12 cellular contexts compared by ENCODE assay signal in the genomic region with DNA sequence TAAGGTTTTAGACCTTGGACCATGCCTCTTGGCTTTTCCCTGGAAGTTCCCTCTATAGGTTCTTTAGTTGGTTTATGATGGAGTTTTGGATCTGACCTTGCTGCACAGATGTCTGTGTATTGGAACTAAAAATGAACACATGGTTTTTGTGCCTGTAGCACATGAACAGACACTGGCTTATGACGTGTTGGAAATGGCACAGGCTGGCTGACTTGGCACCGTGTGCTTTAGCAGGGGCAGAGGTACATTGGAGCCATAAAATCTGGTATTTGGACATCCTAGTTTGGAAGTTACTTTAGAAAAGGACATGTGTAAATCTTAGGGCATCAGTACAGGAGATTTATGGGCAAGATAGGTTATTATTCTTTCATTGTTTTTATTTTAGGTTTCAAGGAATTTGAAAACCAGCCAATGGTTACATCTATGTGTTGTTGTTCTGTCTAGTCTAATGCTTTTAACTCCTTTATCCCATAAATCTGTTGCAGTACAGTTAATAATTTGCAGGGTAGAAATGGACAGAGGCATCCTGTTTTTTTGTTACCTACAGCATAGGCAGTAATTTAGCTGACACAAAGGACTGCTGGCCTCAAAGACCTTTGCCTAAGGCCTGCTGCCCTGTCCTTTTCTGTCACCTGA. TPM values are rescaled to one million over a fixed set of nuclear protein-coding genes. Genes with fewer than 3 reads are reported as not detected.
DNase-seq lines count a peak whose midpoint lies in the region; ATAC-seq and TF ChIP-seq lines count a peak whose summit lies in the region.
"Had no signal": no experiment of that assay in that cellular context is flagged by ENCODE, and none has a peak within 500 bp of the region (broad histone marks: within the 10 kb centered on the region; RNA-seq: fewer than 3 reads in every experiment).

No MANE protein-coding gene starts in this region.

- no peaks in the 10 kb centered on the region for H3K27me3 ChIP-seq in prostate gland (replicated peaks; ENCODE audit: insufficient read depth)

- no peak for ATAC-seq in GM21367 (IDR thresholded peaks at IDR 0.05; ENCODE audit: unreplicated experiment)
- ATAC-seq in GM18498 (IDR thresholded peaks at IDR 0.05; ENCODE audit: unreplicated experiment): no peak
- no peak for ATAC-seq in GM21381 (IDR thresholded peaks at IDR 0.05; ENCODE audit: unreplicated experiment)
- ATAC-seq: effector memory CD8-positive, alpha-beta T cell had no signal

- H3K4me3 ChIP-seq in prostate gland: no peak overlapping the region

- H3K4me1 ChIP-seq in prostate gland (replicated peaks): peaks cover 11% of the 10 kb centered on the region

- no peaks in the 10 kb centered on the region for H3K36me3 ChIP-seq in prostate gland

- DNase-seq in Ammon's horn (ENCODE audit: low spot score) (peak; percentile 64), NCI-H446 treated with DMSO at 0.1 percent for 48 hours (lab: John Stamatoyannopoulos, UW) (peak; percentile 87), fibroblast of gingiva (ENCODE audit: low read depth) (peak; percentile 16), prostate gland (ENCODE audit: low spot score) (peak; percentile 61), Kasumi-1 (lab: John Stamatoyannopoulos, UW) (no peak)
- DNase-seq: effector memory CD8-positive, alpha-beta T cell; OCI-M1; stimulated activated naive CD4-positive, alpha-beta T cell; WERI-Rb-1 had no signal

- intact Hi-C loops in prostate gland (cut with DNase I): loop anchor here (10.0 kb wide), 1 partner anchor 127 kb away; no protein-coding TSS in a partner anchor

- TF ChIP-seq CTCF in prostate gland (IDR thresholded peaks at IDR 0.05): no peak

- WGBS in prostate gland: 9% methylated on average over 2 of the region's 2 CpGs

- H3K9me3 ChIP-seq in prostate gland: no peaks in the 10 kb centered on the region

- H3K27ac ChIP-seq in prostate gland: peak overlapping the region; percentile 33 to 61
- H3K27ac ChIP-seq: WERI-Rb-1 had no signal

- no peak for TF ChIP-seq POLR2A in prostate gland (IDR thresholded peaks at IDR 0.05)

RNA-seq across cellular contexts. Expression of a gene that starts 6.0 kb away (rescaled TPM):
- 10 to 100 TPM; 14.6 to 61.9 TPM for total RNA-seq in prostate gland

RNA-seq across cellular contexts. Expression of a gene that starts 13.8 kb away (rescaled TPM):
- total RNA-seq in prostate gland: under 1 TPM; 0.14 to 0.40 TPM

Comparison
In these comparisons a context has a peak if more than half of its experiments do, and no peak if none do; other contexts are left out.
1. DNase-seq: peak in Ammon's horn (single experiment), NCI-H446 treated with DMSO at 0.1 percent for 48 hours (single experiment), fibroblast of gingiva (single experiment) and prostate gland (single experiment); none in Kasumi-1 (0 of 2).